ENCODE assay signal across 17 cellular contexts in genomic region chr7:1508277-1508758, GRCh38. TPM values are rescaled to one million over a fixed set of nuclear protein-coding genes. Genes with fewer than 3 reads are reported as not detected.
A peak's percentile ranks its signal among the peaks of the same experiment; 100 is the strongest.
DNase-seq lines count a peak whose midpoint lies in the region; ATAC-seq and TF ChIP-seq lines count a peak whose summit lies in the region.
"Had no signal": no experiment of that assay in that cellular context is flagged by ENCODE, and none has a peak within 500 bp of the region (broad histone marks: within the 10 kb centered on the region; RNA-seq: fewer than 3 reads in every experiment).

No MANE protein-coding gene starts in this region.

- H3K79me2 ChIP-seq in DND-41 (ENCODE audit: insufficient read depth, low read length): peaks cover 10% of the 10 kb centered on the region
- peaks cover 8% of the 10 kb centered on the region for H3K79me2 ChIP-seq in SU-DHL-6 (ENCODE audit: insufficient read depth, low read length)
- peaks cover 9% of the 10 kb centered on the region for H3K79me2 ChIP-seq in smooth muscle cell (ENCODE audit: low read depth)

- TF ChIP-seq POLR2A in vagina (IDR thresholded peaks at IDR 0.05): no peak

- H2AFZ ChIP-seq in DND-41 (ENCODE audit: low read depth, low read length) (no peak overlapping the region), SU-DHL-6 (ENCODE audit: low read depth, low read length, severe bottlenecking) (no peak overlapping the region), smooth muscle cell (ENCODE audit: low read depth) (no peak overlapping the region)

- peak overlapping the region; percentile 100 for H3K9ac ChIP-seq in BLaER1
- no peak overlapping the region for H3K9ac ChIP-seq in DND-41 (ENCODE audit: low read depth, low read length)
- no peak overlapping the region for H3K9ac ChIP-seq in SU-DHL-6 (ENCODE audit: low read length)
- H3K9ac ChIP-seq in smooth muscle cell (ENCODE audit: low read depth): no peak overlapping the region

- intact Hi-C loops in vagina (cut with DNase I): loop anchor here (10.0 kb wide), 1 partner anchor 56 kb away; no protein-coding TSS in a partner anchor

- no peaks in the 10 kb centered on the region for H3K9me2 ChIP-seq in SU-DHL-6 (replicated peaks; ENCODE audit: insufficient read depth, low read length)

- peak overlapping the region; percentile 100 for H3K27ac ChIP-seq in BLaER1
- peak overlapping the region; percentile 3 for H3K27ac ChIP-seq in DND-41 (ENCODE audit: low read length)
- peak overlapping the region; percentile 38 for H3K27ac ChIP-seq in SU-DHL-6 (ENCODE audit: low read depth, low read length)
- H3K27ac ChIP-seq in smooth muscle cell (ENCODE audit: low read depth): no peak overlapping the region
- H3K27ac ChIP-seq in coronary artery: no peak overlapping the region
- H3K27ac ChIP-seq in vagina: no peak overlapping the region
- H3K27ac ChIP-seq: esophagus muscularis mucosa had no signal

- ATAC-seq in DND-41 (ENCODE audit: insufficient read depth, low read depth): peak; percentile 32
- ATAC-seq: T-helper 17 cell had no signal

- DNase-seq in DND-41 (peak; percentile 71), myocyte (ENCODE audit: low read depth) (peak; percentile 84), smooth muscle cell (lab: John Stamatoyannopoulos, UW; ENCODE audit: unreplicated experiment) (no peak), coronary artery (ENCODE audit: low spot score) (no peak), vagina (ENCODE audit: extremely low spot score in 2 of 2) (no peak), cortex of kidney (lab: John Stamatoyannopoulos, UW) (no peak)
- DNase-seq: activated CD4-positive, alpha-beta T cell treated with anti-CD3 and anti-CD28 coated beads for 4 hours; dermis blood vessel endothelial cell; head of caudate nucleus; mesenchymal stem cell; MG63; NCI-H2107; NCI-H748 treated with DMSO at 0.1 percent for 48 hours; T-helper 17 cell had no signal

- H3K27me3 ChIP-seq in BLaER1: no peaks in the 10 kb centered on the region
- H3K27me3 ChIP-seq in DND-41 (ENCODE audit: insufficient read depth, low read length, poor library complexity): no peaks in the 10 kb centered on the region
- no peaks in the 10 kb centered on the region for H3K27me3 ChIP-seq in SU-DHL-6 (ENCODE audit: low read length)
- no peaks in the 10 kb centered on the region for H3K27me3 ChIP-seq in smooth muscle cell (ENCODE audit: low read depth)
- no peaks in the 10 kb centered on the region for H3K27me3 ChIP-seq in vagina
- H3K27me3 ChIP-seq: MG63 had no signal

- H3K4me1 ChIP-seq in BLaER1 (peaks cover 81% of the 10 kb centered on the region), DND-41 (ENCODE audit: insufficient read depth, low read length) (peaks cover 70% of the 10 kb centered on the region), smooth muscle cell (ENCODE audit: low read depth) (peaks cover 1% of the 10 kb centered on the region), vagina (peaks cover 15% of the 10 kb centered on the region)

- 94% methylated on average over 10 of the region's 10 CpGs for WGBS in smooth muscle cell (ENCODE audit: low lambda C conversion rate)

- H3K4me3 ChIP-seq in BLaER1 (peak overlapping the region; percentile 72), DND-41 (ENCODE audit: low read depth in 1 of 2, low read length in 2 of 2) (no peak overlapping the region), SU-DHL-6 (ENCODE audit: insufficient read depth, low read length, poor library complexity, severe bottlenecking) (no peak overlapping the region), smooth muscle cell (no peak overlapping the region), coronary artery (no peak overlapping the region), vagina (no peak overlapping the region)
- H3K4me3 ChIP-seq: esophagus muscularis mucosa, MG63 had no signal

- H3K36me3 ChIP-seq in BLaER1: peaks cover 7% of the 10 kb centered on the region
- H3K36me3 ChIP-seq in DND-41 (ENCODE audit: insufficient read depth, low read length): peaks cover 6% of the 10 kb centered on the region; the same call in 1 of the 2 replicates
- H3K36me3 ChIP-seq in SU-DHL-6 (ENCODE audit: low read length): no peaks in the 10 kb centered on the region
- H3K36me3 ChIP-seq in smooth muscle cell (ENCODE audit: low read depth): no peaks in the 10 kb centered on the region
- H3K36me3 ChIP-seq in vagina: no peaks in the 10 kb centered on the region
- H3K36me3 ChIP-seq: esophagus muscularis mucosa, MG63 had no signal

- H4K20me1 ChIP-seq in BLaER1 (peaks cover 9% of the 10 kb centered on the region), DND-41 (ENCODE audit: insufficient read depth, low read length) (peaks cover 7% of the 10 kb centered on the region), SU-DHL-6 (ENCODE audit: low read depth, low read length) (no peaks in the 10 kb centered on the region), smooth muscle cell (ENCODE audit: low read depth) (peaks cover 1% of the 10 kb centered on the region)

- H3K9me3 ChIP-seq in BLaER1 (no peaks in the 10 kb centered on the region), DND-41 (ENCODE audit: insufficient read depth, low read length, severe bottlenecking) (no peaks in the 10 kb centered on the region), SU-DHL-6 (ENCODE audit: insufficient read depth, low read length) (no peaks in the 10 kb centered on the region), smooth muscle cell (replicated peaks; ENCODE audit: low read depth) (no peaks in the 10 kb centered on the region), vagina (no peaks in the 10 kb centered on the region)
- H3K9me3 ChIP-seq: esophagus muscularis mucosa, MG63 had no signal

- TF ChIP-seq CTCF in DND-41 (IDR thresholded peaks at IDR 0.05; ENCODE audit: borderline replicate concordance, extremely low read depth, low read length, poor library complexity, severe bottlenecking): no peak
- no peak for TF ChIP-seq CTCF in SU-DHL-6 (IDR thresholded peaks at IDR 0.05; ENCODE audit: insufficient read depth, low read length, poor library complexity, severe bottlenecking)
- TF ChIP-seq CTCF in smooth muscle cell (IDR thresholded peaks at IDR 0.05; ENCODE audit: borderline replicate concordance, insufficient read depth, poor library complexity, severe bottlenecking): no peak
- no peak for TF ChIP-seq CTCF in coronary artery (IDR thresholded peaks at IDR 0.05)
- no peak for TF ChIP-seq CTCF in vagina (IDR thresholded peaks at IDR 0.05)

- H3K4me2 ChIP-seq in BLaER1 (peak overlapping the region; percentile 98), DND-41 (ENCODE audit: insufficient read depth, low read length) (no peak overlapping the region), SU-DHL-6 (ENCODE audit: low read depth, low read length, poor library complexity, severe bottlenecking) (no peak overlapping the region), smooth muscle cell (no peak overlapping the region)

- peaks cover 5% of the 10 kb centered on the region; the same call in 1 of the 2 replicates for H3F3A ChIP-seq in SU-DHL-6 (ENCODE audit: insufficient read depth)
- H3F3A ChIP-seq in smooth muscle cell (ENCODE audit: low read depth): no peaks in the 10 kb centered on the region

RNA-seq across cellular contexts. Expression of gene INTS1, which starts 4.1 kb away (rescaled TPM):
- total RNA-seq in myocyte: 52.7 and 58.5 TPM in 2 replicates
- 69.5 TPM for polyA plus RNA-seq in myocyte (2012)
- 18.2 and 18.9 TPM in 2 replicates for total RNA-seq in smooth muscle cell
- polyA plus RNA-seq in smooth muscle cell: 48.0 and 51.2 TPM in 2 replicates
- 67.3 TPM for total RNA-seq in vagina

RNA-seq across cellular contexts. Expression of gene MAFK, which starts 22.2 kb away (rescaled TPM):
- total RNA-seq in myocyte: 28.4 and 40.6 TPM in 2 replicates
- 30.1 TPM for polyA plus RNA-seq in myocyte (2012)
- total RNA-seq in smooth muscle cell: 8.5 and 8.8 TPM in 2 replicates
- polyA plus RNA-seq in smooth muscle cell: 2.8 and 4.4 TPM in 2 replicates
- total RNA-seq in vagina: 30.0 TPM

RNA-seq across cellular contexts. Expression of gene TMEM184A, which starts 47.7 kb away (rescaled TPM):
- total RNA-seq in myocyte (0.32 and 2.8 TPM in 2 replicates), smooth muscle cell (4.8 and 6.6 TPM in 2 replicates), vagina (129 TPM)
- polyA plus RNA-seq in myocyte (2012): 0.33 TPM
- 1.6 and 4.5 TPM in 2 replicates for polyA plus RNA-seq in smooth muscle cell
- total RNA-seq: T-helper 17 cell had no signal

RNA-seq across cellular contexts. Expression of gene MICALL2, which starts 49.0 kb away (rescaled TPM):
- total RNA-seq in myocyte (25.4 and 36.7 TPM in 2 replicates), smooth muscle cell (4.2 and 9.3 TPM in 2 replicates), vagina (15.7 TPM)
- 26.9 TPM for polyA plus RNA-seq in myocyte (2012)
- 18.9 and 19.9 TPM in 2 replicates for polyA plus RNA-seq in smooth muscle cell

Comparison
In these comparisons a context has a peak if more than half of its experiments do, and no peak if none do; other contexts are left out.
1. H3K27ac ChIP-seq: peak in BLaER1 (single experiment), DND-41 (single experiment) and SU-DHL-6 (single experiment); none in smooth muscle cell (single experiment), coronary artery (0 of 2) and vagina (single experiment).
2. DNase-seq: peak in DND-41 (single experiment) and myocyte (single experiment); none in smooth muscle cell (single experiment), coronary artery (single experiment), vagina (0 of 2) and cortex of kidney (single experiment).
3. RNA of gene TMEM184A, which starts 47.7 kb away (total RNA-seq): 129 TPM in vagina (single experiment); 4.8 to 6.6 TPM in smooth muscle cell and 0.32 to 2.8 TPM in myocyte; every median in the first group is over 10 times any median in the second.